Comparison of ENCODE assay signal across 8 cellular contexts in the genomic region with DNA sequence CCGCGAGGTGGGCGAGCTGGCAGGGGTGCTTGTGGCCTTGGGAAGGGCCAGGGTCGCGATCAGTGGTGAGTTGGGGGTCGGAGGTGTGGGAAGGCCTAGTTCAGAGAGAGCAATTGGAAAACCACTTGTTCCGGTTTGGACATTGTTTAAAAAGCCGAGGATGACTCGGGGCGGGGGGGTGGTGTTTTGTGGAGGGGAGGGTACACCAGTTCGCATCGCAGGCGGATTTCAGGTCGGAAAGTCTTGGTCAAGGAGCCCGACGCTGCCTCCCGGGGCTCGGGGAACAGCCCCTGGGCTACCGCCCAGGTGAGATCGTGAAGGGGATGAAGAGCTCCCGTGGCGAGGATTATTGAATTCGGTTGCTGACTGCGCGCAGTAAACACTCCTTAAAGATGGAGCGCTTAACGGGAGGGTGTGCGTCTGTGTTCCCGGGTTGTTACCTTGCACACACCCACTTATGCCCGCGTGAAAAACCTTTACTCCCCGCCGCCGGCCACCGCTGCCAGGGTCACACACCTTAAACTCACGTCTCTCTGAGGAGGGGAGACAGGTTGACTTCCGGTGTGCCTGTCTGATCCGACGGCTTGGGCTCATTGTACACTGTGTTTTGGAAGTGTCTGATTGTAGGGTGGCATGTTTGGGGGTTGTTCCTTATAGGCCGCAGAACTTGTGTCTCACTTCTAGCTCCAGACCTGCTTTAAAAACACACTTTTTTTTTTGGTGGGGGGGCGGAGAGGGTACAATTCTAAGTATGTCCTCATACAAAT.
DNase-seq lines count a peak whose midpoint lies in the region; ATAC-seq and TF ChIP-seq lines count a peak whose summit lies in the region.

No MANE protein-coding gene starts in this region.

- H3K27me3 Mint-ChIP-seq in stimulated activated naive B cell treated with anti-CD40 and anti-IgM and Interleukin-4, amounts not matched to agents 10 μg/mL and 1 μg/mL and 100 μg/mL, for 72 hours, result no peaks in the 10 kb centered on the region

- ATAC-seq in stimulated activated naive B cell treated with anti-CD40 and anti-IgM and Interleukin-4, amounts not matched to agents 10 μg/mL and 1 μg/mL and 100 μg/mL, for 72 hours (replicated peaks), result peak; percentile 22 to 28
- no peak for ATAC-seq in HG03442 (IDR thresholded peaks at IDR 0.05; ENCODE audit: unreplicated experiment)

- DNase-seq in NCI-H2081 (lab: John Stamatoyannopoulos, UW) (peak; percentile 4 to 60), NCI-H2081 treated with DMSO at 0.1 percent for 48 hours (lab: John Stamatoyannopoulos, UW) (no peak), RPMI8226 (peak; percentile 23), breast epithelium (ENCODE audit: low spot score in 2 of 2) (peak in 1 of 2 donors; percentile 26), left kidney (ENCODE audit: low read depth, low spot score) (peak; percentile 49), CD1c-positive myeloid dendritic cell (ENCODE audit: extremely low spot score) (no peak)
- DNase-seq in stimulated activated naive B cell treated with anti-CD40 and anti-IgM and Interleukin-4, amounts not matched to agents 10 μg/mL and 1 μg/mL and 100 μg/mL, for 72 hours, result no peak

- peaks cover 18 to 48% of the 10 kb centered on the region in 2 donors for H3K4me1 Mint-ChIP-seq in stimulated activated naive B cell treated with anti-CD40 and anti-IgM and Interleukin-4, amounts not matched to agents 10 μg/mL and 1 μg/mL and 100 μg/mL, for 72 hours

- H3K4me1 ChIP-seq in breast epithelium, result peaks cover 0 to 8% of the 10 kb centered on the region in 2 donors

- H3K9me3 Mint-ChIP-seq in stimulated activated naive B cell treated with anti-CD40 and anti-IgM and Interleukin-4, amounts not matched to agents 10 μg/mL and 1 μg/mL and 100 μg/mL, for 72 hours, result peaks cover 0 to 1% of the 10 kb centered on the region in 2 donors

- no peaks in the 10 kb centered on the region for H3K9me3 ChIP-seq in breast epithelium

- TF ChIP-seq POLR2A in breast epithelium (IDR thresholded peaks at IDR 0.05), result no peak

- H3K27ac ChIP-seq in breast epithelium, result peak overlapping the region; percentile 90 to 91

- intact Hi-C loops in breast epithelium (cut with DNase I; ENCODE audit: low total_unique reads), result no loop called here

- peak overlapping the region; percentile 94 for H3K27ac Mint-ChIP-seq in stimulated activated naive B cell treated with anti-CD40 and anti-IgM and Interleukin-4, amounts not matched to agents 10 μg/mL and 1 μg/mL and 100 μg/mL, for 72 hours

- H3K4me3 Mint-ChIP-seq in stimulated activated naive B cell treated with anti-CD40 and anti-IgM and Interleukin-4, amounts not matched to agents 10 μg/mL and 1 μg/mL and 100 μg/mL, for 72 hours, result peak overlapping the region; percentile 92 to 97

- H3K4me3 ChIP-seq in breast epithelium, result peak overlapping the region; percentile 70 to 73 (median 73)

- TF ChIP-seq CTCF in breast epithelium (IDR thresholded peaks at IDR 0.05), result no peak

- no peaks in the 10 kb centered on the region for H3K36me3 ChIP-seq in breast epithelium

- H3K36me3 Mint-ChIP-seq in stimulated activated naive B cell treated with anti-CD40 and anti-IgM and Interleukin-4, amounts not matched to agents 10 μg/mL and 1 μg/mL and 100 μg/mL, for 72 hours, result peaks cover under 1 to 1% of the 10 kb centered on the region in 2 donors

- no peaks in the 10 kb centered on the region for H3K27me3 ChIP-seq in breast epithelium

Comparison
In these comparisons a context has a peak if more than half of its experiments do, and no peak if none do; other contexts are left out.
1. DNase-seq: peak in NCI-H2081 (2 of 2), RPMI8226 (single experiment) and left kidney (single experiment); none in NCI-H2081 treated with DMSO at 0.1 percent for 48 hours (single experiment), stimulated activated naive B cell treated with anti-CD40 and anti-IgM and Interleukin-4, amounts not matched to agents 10 μg/mL and 1 μg/mL and 100 μg/mL, for 72 hours (single experiment) and CD1c-positive myeloid dendritic cell (single experiment).